In genomic region chr1:19730232-19730631, GRCh38 we compare ENCODE assay signal across 26 cellular contexts.
"Had no signal": no experiment of that assay in that cellular context is flagged by ENCODE, and none has a peak within 500 bp of the region (broad histone marks: within the 10 kb centered on the region; RNA-seq: fewer than 3 reads in every experiment).

No MANE protein-coding gene starts in this region.

- H3K27me3 Mint-ChIP-seq: activated CD4-positive, alpha-beta memory T cell treated with anti-CD3 and anti-CD28 coated beads, Interleukin-2, amount 10 ng/mL, durations not matched to agents 7 days and 5 days; activated CD8-positive, alpha-beta memory T cell treated with anti-CD3 and anti-CD28 coated beads, Interleukin-2, amount 10 ng/mL, durations not matched to agents 7 days and 5 days; activated naive CD8-positive, alpha-beta T cell treated with anti-CD3 and anti-CD28 coated beads for 36 hours had no signal

- DNase-seq: activated CD4-positive, alpha-beta memory T cell treated with anti-CD3 and anti-CD28 coated beads, Interleukin-2, amount 10 ng/mL, durations not matched to agents 7 days and 5 days; activated CD4-positive, alpha-beta T cell treated with anti-CD3 and anti-CD28 coated beads for 1 hour; activated CD4-positive, alpha-beta T cell treated with anti-CD3 and anti-CD28 coated beads for 48 hours; activated CD4-positive, CD25-positive, alpha-beta regulatory T cell; activated CD8-positive, alpha-beta memory T cell treated with anti-CD3 and anti-CD28 coated beads for 24 hours; activated CD8-positive, alpha-beta memory T cell treated with anti-CD3 and anti-CD28 coated beads, Interleukin-2, amount 10 ng/mL, durations not matched to agents 7 days and 5 days; activated CD8-positive, alpha-beta memory T cell treated with anti-CD3 and anti-CD28 coated beads, Interleukin-2, amount 50 U/mL, for 48 hours; activated effector memory CD4-positive, alpha-beta T cell treated with Interleukin-2 at 50 U/mL for 16 hours; activated naive CD4-positive, alpha-beta T cell treated with anti-CD3 and anti-CD28 coated beads, Interleukin-2, amount 50 U/mL, for 16 hours; activated naive CD8-positive, alpha-beta T cell treated with anti-CD3 and anti-CD28 coated beads for 36 hours; activated T-cell treated with anti-CD3 and anti-CD28 coated beads, Interleukin-2, amount 50 U/mL, for 48 hours; amniotic stem cell; aorta; Kasumi-1; MG63; NCI-H1048; NCI-H1105 treated with DMSO at 0.1 percent for 48 hours; NCI-H1694; NCI-H1930; NCI-H2081 treated with DMSO at 0.1 percent for 48 hours; NCI-H226; NCI-H446 treated with DMSO at 0.1 percent for 48 hours; SHP77; SJCRH30 had no signal

- H3K27ac Mint-ChIP-seq: activated CD4-positive, alpha-beta memory T cell treated with anti-CD3 and anti-CD28 coated beads, Interleukin-2, amount 10 ng/mL, durations not matched to agents 7 days and 5 days; activated CD8-positive, alpha-beta memory T cell treated with anti-CD3 and anti-CD28 coated beads, Interleukin-2, amount 10 ng/mL, durations not matched to agents 7 days and 5 days; activated naive CD8-positive, alpha-beta T cell treated with anti-CD3 and anti-CD28 coated beads for 36 hours had no signal

- H3K4me1 Mint-ChIP-seq: activated CD4-positive, alpha-beta memory T cell treated with anti-CD3 and anti-CD28 coated beads, Interleukin-2, amount 10 ng/mL, durations not matched to agents 7 days and 5 days; activated CD8-positive, alpha-beta memory T cell treated with anti-CD3 and anti-CD28 coated beads, Interleukin-2, amount 10 ng/mL, durations not matched to agents 7 days and 5 days; activated naive CD8-positive, alpha-beta T cell treated with anti-CD3 and anti-CD28 coated beads for 36 hours had no signal

- H3K36me3 ChIP-seq: SJCRH30 had no signal

- ATAC-seq: activated CD8-positive, alpha-beta memory T cell treated with anti-CD3 and anti-CD28 coated beads, Interleukin-2, amount 10 ng/mL, durations not matched to agents 7 days and 5 days; Panc1 had no signal

- H3K27me3 ChIP-seq: MG63, SJCRH30 had no signal

- H3K4me3 Mint-ChIP-seq: activated CD4-positive, alpha-beta memory T cell treated with anti-CD3 and anti-CD28 coated beads, Interleukin-2, amount 10 ng/mL, durations not matched to agents 7 days and 5 days; activated CD8-positive, alpha-beta memory T cell treated with anti-CD3 and anti-CD28 coated beads, Interleukin-2, amount 10 ng/mL, durations not matched to agents 7 days and 5 days; activated naive CD8-positive, alpha-beta T cell treated with anti-CD3 and anti-CD28 coated beads for 36 hours had no signal

- H3K27ac ChIP-seq: SJCRH30, SK-N-MC had no signal

- H3K4me3 ChIP-seq: MG63, SJCRH30, SK-N-MC had no signal
